Comparison of ENCODE assay signal across 12 cellular contexts in genomic region chr19:48117515-48118330, GRCh38. TPM values are rescaled to one million over a fixed set of nuclear protein-coding genes. Genes with fewer than 3 reads are reported as not detected.
DNase-seq lines count a peak whose midpoint lies in the region; ATAC-seq and TF ChIP-seq lines count a peak whose summit lies in the region.
"Had no signal": no experiment of that assay in that cellular context is flagged by ENCODE, and none has a peak within 500 bp of the region (broad histone marks: within the 10 kb centered on the region; RNA-seq: fewer than 3 reads in every experiment).

No MANE protein-coding gene starts in this region.

- no peaks in the 10 kb centered on the region for H3K27me3 Mint-ChIP-seq in WTC11 (ENCODE audit: low read depth)

- H3K27ac ChIP-seq in A673 (ENCODE audit: low read depth, low read length, poor library complexity, severe bottlenecking): no peak overlapping the region
- H3K27ac ChIP-seq in DOHH2 (ENCODE audit: low read depth, low read length): no peak overlapping the region
- H3K27ac ChIP-seq in aorta (ENCODE audit: low read depth in 1 of 2, low read length in 2 of 2): no peak overlapping the region
- H3K27ac ChIP-seq: RWPE1 had no signal

- H3K4me1 Mint-ChIP-seq in WTC11: no peaks in the 10 kb centered on the region

- H3K4me3 Mint-ChIP-seq in WTC11: no peak overlapping the region

- no peaks in the 10 kb centered on the region for H3K9me2 ChIP-seq in DOHH2 (replicated peaks; ENCODE audit: control insufficient read depth, low read length)

- BruUV-seq in A673 (replicated peaks; lab: Mats Ljungman, UMichigan): no TSS peak

- no peaks in the 10 kb centered on the region for H3F3A ChIP-seq in DOHH2 (ENCODE audit: control insufficient read depth, insufficient read depth)

- H3K9me3 Mint-ChIP-seq in WTC11: no peaks in the 10 kb centered on the region

- H3K9me3 ChIP-seq in A673 (ENCODE audit: low read depth, low read length, poor library complexity, severe bottlenecking) (no peaks in the 10 kb centered on the region), DOHH2 (ENCODE audit: control insufficient read depth, insufficient read depth, low read length) (no peaks in the 10 kb centered on the region), aorta (ENCODE audit: control insufficient read depth, low read length) (no peaks in the 10 kb centered on the region)
- H3K9me3 ChIP-seq: HAP-1 had no signal

- WGBS in aorta, 2 donors: 83 to 85% methylated on average over 15 of the region's 15 CpGs

- peak overlapping the region; percentile 65; the same call in 1 of the 2 replicates for H3K27ac Mint-ChIP-seq in WTC11

- POLR2A ChIA-PET in A673 (lab: Charles Lee; ENCODE audit: low non-redundant PET): no interaction called here
- POLR2A ChIA-PET in WTC11 (lab: Charles Lee): interaction anchor here (0.6 kb wide), 1 partner anchor 744 kb away, joined by 3 read pairs; no protein-coding TSS in a partner anchor

- H3K36me3 Mint-ChIP-seq in WTC11: peaks cover 39% of the 10 kb centered on the region

- H3K4me2 ChIP-seq in DOHH2 (ENCODE audit: low read length): no peak overlapping the region

- no peaks in the 10 kb centered on the region for H3K27me3 ChIP-seq in A673 (replicated peaks; ENCODE audit: insufficient read depth, low read depth, low read length, poor library complexity)
- H3K27me3 ChIP-seq in DOHH2 (ENCODE audit: control insufficient read depth, low read length): no peaks in the 10 kb centered on the region
- no peaks in the 10 kb centered on the region for H3K27me3 ChIP-seq in aorta (ENCODE audit: control insufficient read depth in 1 of 2, insufficient read depth in 2 of 2, low read length in 1 of 2)

- H3K36me3 ChIP-seq in A673 (ENCODE audit: insufficient read depth, low read length, poor library complexity, severe bottlenecking) (peaks cover 55% of the 10 kb centered on the region), DOHH2 (ENCODE audit: control insufficient read depth, low read length) (peaks cover 47% of the 10 kb centered on the region), aorta (ENCODE audit: control insufficient read depth in 1 of 2, insufficient read depth in 2 of 2, low read length in 1 of 2) (no peaks in the 10 kb centered on the region)

- CTCF ChIA-PET in A673 (lab: Charles Lee): no interaction called here
- CTCF ChIA-PET in WTC11 (lab: Charles Lee): interaction anchor here (1.0 kb wide), 1 partner anchor 84 kb away, joined by 4 read pairs; no protein-coding TSS in a partner anchor

- H3K4me1 ChIP-seq in A673 (ENCODE audit: insufficient read depth, low read length, poor library complexity, severe bottlenecking) (no peaks in the 10 kb centered on the region), DOHH2 (ENCODE audit: control insufficient read depth, low read length) (peaks cover 22% of the 10 kb centered on the region), aorta (ENCODE audit: control insufficient read depth in 1 of 2, insufficient read depth in 2 of 2, low read length in 2 of 2) (no peaks in the 10 kb centered on the region)
- H3K4me1 ChIP-seq: HAP-1 had no signal

- ATAC-seq in WTC11 (peak; percentile 91), aorta (ENCODE audit: low FRiP score) (no peak), HG03571 (IDR thresholded peaks at IDR 0.05; ENCODE audit: unreplicated experiment) (no peak), HG02763 (IDR thresholded peaks at IDR 0.05; ENCODE audit: unreplicated experiment) (no peak)

- DNase-seq in A673 (ENCODE audit: low spot score) (no peak), WTC11 (ENCODE audit: low spot score) (peak; percentile 52), iPS-NIHi7 (ENCODE audit: extremely low spot score) (peak; percentile 46), aorta (no peak), NCI-H1417 treated with DMSO at 0.1 percent for 48 hours (lab: John Stamatoyannopoulos, UW) (no peak)
- DNase-seq: NCI-H524, T-helper 9 cell had no signal

- intact Hi-C loops in A673 (cut with micrococcal nuclease; ENCODE audit: unreplicated experiment) (no loop called here), aorta (cut with DNase I) (no loop called here)

- no peaks in the 10 kb centered on the region for H3K79me2 ChIP-seq in DOHH2 (ENCODE audit: control insufficient read depth, low read length)

- TF ChIP-seq CTCF in A673 (conservative IDR thresholded peaks at IDR 0.05; ENCODE audit: low read depth, low read length): 0 out of 2 replicates have a peak, but pooled peaks have one; percentile 22
- TF ChIP-seq CTCF in DOHH2 (IDR thresholded peaks at IDR 0.05; ENCODE audit: low read depth, low read length, poor library complexity, severe bottlenecking): peak; percentile 22
- TF ChIP-seq CTCF in WTC11 (IDR thresholded peaks at IDR 0.05): no peak

- H4K20me1 ChIP-seq in DOHH2 (ENCODE audit: control insufficient read depth, insufficient read depth, low read depth, low read length): no peaks in the 10 kb centered on the region

- H3K4me3 ChIP-seq in A673 (ENCODE audit: low read depth, low read length, poor library complexity, severe bottlenecking) (no peak overlapping the region), DOHH2 (ENCODE audit: low read length) (no peak overlapping the region), aorta (ENCODE audit: low read length in 2 of 2) (no peak overlapping the region)
- H3K4me3 ChIP-seq: HAP-1 had no signal

TF ChIP-seq in WTC11, 78 proteins besides CTCF, POLR2A, EP300 and RAD21:
- TF ChIP-seq NFE2L1 (CRISPR knock-in tag; IDR thresholded peaks at IDR 0.05) (no peak), ZNF425 (CRISPR knock-in tag; conservative IDR thresholded peaks at IDR 0.05) (no peak), FOXP4 (CRISPR knock-in tag; IDR thresholded peaks at IDR 0.05) (no peak), ZNF317 (CRISPR knock-in tag; IDR thresholded peaks at IDR 0.05; ENCODE audit: borderline replicate concordance, low read depth) (no peak), NR1H2 (CRISPR knock-in tag; IDR thresholded peaks at IDR 0.05) (no peak), RELA (CRISPR knock-in tag; IDR thresholded peaks at IDR 0.05; ENCODE audit: borderline replicate concordance) (no peak), USF2 (CRISPR knock-in tag; IDR thresholded peaks at IDR 0.05) (no peak), JAZF1 (CRISPR knock-in tag; IDR thresholded peaks at IDR 0.05) (no peak), RORB (CRISPR knock-in tag; IDR thresholded peaks at IDR 0.05) (no peak), NFYB (CRISPR knock-in tag; conservative IDR thresholded peaks at IDR 0.05; ENCODE audit: low read depth) (no peak), IRF2 (CRISPR knock-in tag; IDR thresholded peaks at IDR 0.05; ENCODE audit: borderline replicate concordance, low read depth) (no peak)

RNA-seq across cellular contexts. Expression of gene PLA2G4C, which starts 7.1 kb away (rescaled TPM):
- total RNA-seq in A673 (2021): 4.8 and 8.2 TPM in 2 replicates
- 4.5 to 10.6 TPM (median 8.6 TPM) in 3 replicates for total RNA-seq in WTC11 (2021)
- total RNA-seq in aorta: 10 to 100 TPM; 19.8 to 60.1 TPM
- polyA plus RNA-seq in aorta: 10 to 100 TPM in 1 of 2 donors, 1 to 10 TPM in 1; 6.8 to 45.8 TPM

RNA-seq across cellular contexts. Expression of gene LIG1, which starts 52.4 kb away (rescaled TPM):
- total RNA-seq in A673 (2021) (200 and 204 TPM in 2 replicates), WTC11 (2021) (99.8 to 119 TPM (median 102 TPM) in 3 replicates), aorta (10 to 100 TPM; 11.3 to 16.0 TPM)
- polyA plus RNA-seq in aorta: 10 to 100 TPM in 1 of 2 donors, 1 to 10 TPM in 1; 3.4 to 33.7 TPM

RNA-seq across cellular contexts. Expression of gene ZSWIM9, which starts 52.8 kb away (rescaled TPM):
- total RNA-seq in A673 (2021) (12.0 and 15.8 TPM in 2 replicates), WTC11 (2021) (12.8 to 15.9 TPM (median 15.7 TPM) in 3 replicates), aorta (10 to 100 TPM in 1 of 2 donors, 1 to 10 TPM in 1; 9.0 to 10.3 TPM)
- polyA plus RNA-seq in aorta: 10 to 100 TPM in 1 of 2 donors, 1 to 10 TPM in 1; 6.0 to 21.8 TPM

Comparison
In these comparisons a context has a peak if more than half of its experiments do, and no peak if none do; other contexts are left out.
1. DNase-seq: peak in WTC11 (single experiment) and iPS-NIHi7 (single experiment); none in A673 (single experiment), aorta (0 of 2) and NCI-H1417 treated with DMSO at 0.1 percent for 48 hours (single experiment).